In genomic region chr17:41811549-41812175, GRCh38 we compare ENCODE assay signal across 1 cellular context.
TF ChIP-seq lines count a peak whose summit lies in the region.

A gene with protein sequence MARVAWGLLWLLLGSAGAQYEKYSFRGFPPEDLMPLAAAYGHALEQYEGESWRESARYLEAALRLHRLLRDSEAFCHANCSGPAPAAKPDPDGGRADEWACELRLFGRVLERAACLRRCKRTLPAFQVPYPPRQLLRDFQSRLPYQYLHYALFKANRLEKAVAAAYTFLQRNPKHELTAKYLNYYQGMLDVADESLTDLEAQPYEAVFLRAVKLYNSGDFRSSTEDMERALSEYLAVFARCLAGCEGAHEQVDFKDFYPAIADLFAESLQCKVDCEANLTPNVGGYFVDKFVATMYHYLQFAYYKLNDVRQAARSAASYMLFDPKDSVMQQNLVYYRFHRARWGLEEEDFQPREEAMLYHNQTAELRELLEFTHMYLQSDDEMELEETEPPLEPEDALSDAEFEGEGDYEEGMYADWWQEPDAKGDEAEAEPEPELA (minus strand): TSS chr17:41811949. CDS start chr17:41811915, 34 bp downstream.

TF ChIP-seq in IMR-90, 13 proteins besides CTCF, POLR2A, EP300 and RAD21 (continued from another document):
- TF ChIP-seq, protein P1, sequence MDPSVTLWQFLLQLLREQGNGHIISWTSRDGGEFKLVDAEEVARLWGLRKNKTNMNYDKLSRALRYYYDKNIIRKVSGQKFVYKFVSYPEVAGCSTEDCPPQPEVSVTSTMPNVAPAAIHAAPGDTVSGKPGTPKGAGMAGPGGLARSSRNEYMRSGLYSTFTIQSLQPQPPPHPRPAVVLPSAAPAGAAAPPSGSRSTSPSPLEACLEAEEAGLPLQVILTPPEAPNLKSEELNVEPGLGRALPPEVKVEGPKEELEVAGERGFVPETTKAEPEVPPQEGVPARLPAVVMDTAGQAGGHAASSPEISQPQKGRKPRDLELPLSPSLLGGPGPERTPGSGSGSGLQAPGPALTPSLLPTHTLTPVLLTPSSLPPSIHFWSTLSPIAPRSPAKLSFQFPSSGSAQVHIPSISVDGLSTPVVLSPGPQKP (IDR thresholded peaks at IDR 0.05; ENCODE audit: borderline replicate concordance, low read depth, low read length), result no peak
- no peak for TF ChIP-seq NFE2L2 (IDR thresholded peaks at IDR 0.05; ENCODE audit: low read depth, low read length)
